1 cellular context compared by ENCODE assay signal in genomic region chr6:27553123-27553904, GRCh38.
TF ChIP-seq lines count a peak whose summit lies in the region.

No MANE protein-coding gene starts in this region.

TF ChIP-seq in K562, 482 proteins besides CTCF, POLR2A, EP300 and RAD21 (continued from another document and continues in another):
- TF ChIP-seq ZNF407 (IDR thresholded peaks at IDR 0.05; ENCODE audit: low read depth) (peak; percentile 67), ZNF280A (IDR thresholded peaks at IDR 0.05; ENCODE audit: low read depth, partially characterized antibody) (no peak), ZBTB9 (CRISPR knock-in tag; IDR thresholded peaks at IDR 0.05) (0 out of 2 replicates have a peak, but pooled peaks have one; percentile 65), SAP30 (IDR thresholded peaks at IDR 0.05; ENCODE audit: borderline replicate concordance, insufficient read depth, low read depth, low read length, poor library complexity, severe bottlenecking) (no peak), ZNF699 (CRISPR knock-in tag; IDR thresholded peaks at IDR 0.05; ENCODE audit: insufficient replicate concordance) (no peak), ZBTB40 (IDR thresholded peaks at IDR 0.05) (peak; percentile 78), ZBTB40 (CRISPR knock-in tag; IDR thresholded peaks at IDR 0.05) (no peak), RBM34 (IDR thresholded peaks at IDR 0.05; ENCODE audit: borderline replicate concordance, insufficient read depth, low read length) (no peak), SIX5 (IDR thresholded peaks at IDR 0.05; ENCODE audit: borderline replicate concordance in 1 of 2, insufficient read depth in 1 of 2, low read depth in 1 of 2, low read length in 2 of 2) (no peak), SIN3A (IDR thresholded peaks at IDR 0.05; ENCODE audit: borderline replicate concordance in 2 of 2, control insufficient read depth in 1 of 2, low read depth in 2 of 2, low read length in 2 of 2) (0 out of 4 replicates have a peak, but pooled peaks of 1 of the 2 experiments have one; percentile 50), ZBTB5 (IDR thresholded peaks at IDR 0.05) (peak; percentile 70; the same call in 1 of the 2 replicates), POU5F1 (IDR thresholded peaks at IDR 0.05; ENCODE audit: borderline replicate concordance, low read depth, low read length, partially characterized antibody) (peak; percentile 22), ZNF174 (CRISPR knock-in tag; IDR thresholded peaks at IDR 0.05) (no peak), CHAMP1 (IDR thresholded peaks at IDR 0.05) (peak; percentile 86), XRCC5 (IDR thresholded peaks at IDR 0.05; ENCODE audit: low read depth, low read length) (no peak; the same call in 1 of the 2 replicates), GTF2B (IDR thresholded peaks at IDR 0.05; ENCODE audit: extremely low read depth, insufficient read length) (no peak), TCF3 (CRISPR knock-in tag; IDR thresholded peaks at IDR 0.05) (peak; percentile 34), ZNF436 (CRISPR knock-in tag; IDR thresholded peaks at IDR 0.05) (0 out of 2 replicates have a peak, but pooled peaks have one; percentile 42), HLTF (IDR thresholded peaks at IDR 0.05) (no peak)
